In genomic region chr19:13211426-13212308, GRCh38 we compare ENCODE assay signal across 17 cellular contexts.
"Had no signal": no experiment of that assay in that cellular context is flagged by ENCODE, and none has a peak within 500 bp of the region (broad histone marks: within the 10 kb centered on the region; RNA-seq: fewer than 3 reads in every experiment).

No MANE protein-coding gene starts in this region.

- H3K27me3 ChIP-seq: adrenal gland, cardiac muscle cell, esophagus muscularis mucosa, pancreas, spleen, stomach, testis, upper lobe of left lung had no signal

- H3K27ac Mint-ChIP-seq: activated T-helper 17 cell treated with anti-CD3 and anti-CD28 coated beads, Interleukin-2, amount 50 U/mL, for 72 hours had no signal

- DNase-seq: activated CD4-positive, alpha-beta T cell treated with anti-CD3 and anti-CD28 coated beads for 48 hours; activated naive CD4-positive, alpha-beta T cell treated with Interleukin-2 at 50 U/mL for 16 hours; activated T-cell treated with anti-CD3 and anti-CD28 coated beads for 4 hours; adrenal gland; glutamatergic neuron; hypothalamus; pancreas; sigmoid colon; spleen; stomach; T1000; testis had no signal

- H3K4me3 ChIP-seq: adrenal gland, cardiac muscle cell, esophagus muscularis mucosa, pancreas, sigmoid colon, spleen, stomach, testis, upper lobe of left lung had no signal

- H3K9me3 Mint-ChIP-seq: activated T-helper 17 cell treated with anti-CD3 and anti-CD28 coated beads, Interleukin-2, amount 50 U/mL, for 72 hours; neural crest cell had no signal

- H3K27ac ChIP-seq: adrenal gland, cardiac muscle cell, esophagus muscularis mucosa, pancreas, sigmoid colon, stomach, testis, upper lobe of left lung had no signal

- ATAC-seq: activated T-helper 17 cell treated with anti-CD3 and anti-CD28 coated beads, Interleukin-2, amount 50 U/mL, for 72 hours had no signal

- H3K27me3 Mint-ChIP-seq: activated T-helper 17 cell treated with anti-CD3 and anti-CD28 coated beads, Interleukin-2, amount 50 U/mL, for 72 hours had no signal

- H3K4me3 Mint-ChIP-seq: activated T-helper 17 cell treated with anti-CD3 and anti-CD28 coated beads, Interleukin-2, amount 50 U/mL, for 72 hours; neural crest cell had no signal

- H3K9me3 ChIP-seq: adrenal gland, esophagus muscularis mucosa, pancreas, sigmoid colon, spleen, stomach, testis, upper lobe of left lung had no signal

- H3K36me3 ChIP-seq: adrenal gland, cardiac muscle cell, esophagus muscularis mucosa, pancreas, sigmoid colon, spleen, stomach, upper lobe of left lung had no signal

- H3K4me1 ChIP-seq: adrenal gland, pancreas, testis had no signal
